ENCODE assay signal across 8 cellular contexts in the genomic region with DNA sequence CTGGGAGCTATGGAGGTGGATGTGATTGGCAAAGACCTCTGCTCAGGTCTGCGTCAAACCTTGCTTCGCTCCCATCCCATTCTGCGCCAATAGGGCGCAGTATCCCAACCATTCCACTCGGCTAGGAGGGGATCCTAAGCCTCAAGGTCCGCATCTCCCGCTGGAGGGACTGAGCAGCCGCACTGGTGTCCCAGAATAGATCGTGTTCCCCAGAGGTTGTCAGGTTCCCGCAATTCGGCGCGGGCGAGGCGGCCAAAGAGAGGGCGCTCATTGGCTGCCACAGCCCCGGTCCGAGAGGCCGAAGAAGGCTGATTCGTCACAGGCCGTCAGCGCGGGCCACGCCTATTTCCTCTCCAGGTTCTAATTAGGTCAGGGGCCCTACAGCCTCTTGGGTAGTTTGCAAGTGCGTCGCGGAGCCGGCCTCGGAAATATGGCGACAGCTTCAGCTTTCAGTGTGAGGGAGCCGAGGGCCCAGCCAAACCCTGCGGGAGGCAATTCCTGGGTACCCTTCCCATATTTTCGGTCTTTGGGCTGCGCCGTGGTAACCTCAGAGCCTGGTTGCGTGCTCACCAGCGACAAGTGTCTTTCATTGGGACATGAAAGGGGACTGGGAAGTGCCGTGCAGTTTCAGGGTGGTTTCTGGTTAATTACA.
A peak's percentile ranks its signal among the peaks of the same experiment; 100 is the strongest.
DNase-seq lines count a peak whose midpoint lies in the region; ATAC-seq lines count a peak whose summit lies in the region.

No MANE protein-coding gene starts in this region.

- DNase-seq in D341Med (ENCODE audit: low spot score) (peak; percentile 50), SIG-M5 treated with dmso at 0.1 percent for 504 hours (lab: John Stamatoyannopoulos, UW; ENCODE audit: unreplicated experiment) (peak; percentile 96), germinal center (ENCODE audit: low spot score) (peak; percentile 95), nucleus accumbens (lab: John Stamatoyannopoulos, UW) (peak; percentile 52 to 96 (median 86)), superior temporal gyrus (ENCODE audit: extremely low spot score) (peak; percentile 88)
- peak; percentile 91 for DNase-seq in activated naive CD4-positive, alpha-beta T cell treated with Interleukin-2 at 50 U/mL for 16 hours

- H3K4me3 ChIP-seq in HUES6 (ENCODE audit: low read depth, low read length), result peak overlapping the region; percentile 79

- no peaks in the 10 kb centered on the region; the same call in 1 of the 2 replicates for H3K4me1 ChIP-seq in HUES6 (ENCODE audit: control insufficient read depth, insufficient read depth, low read length)

- peak; percentile 99 for ATAC-seq in GM21390 (IDR thresholded peaks at IDR 0.05; ENCODE audit: unreplicated experiment)

- peaks cover 91% of the 10 kb centered on the region for H3K27me3 ChIP-seq in HUES6 (ENCODE audit: control insufficient read depth, insufficient read depth, low read length)

- H3K27ac ChIP-seq in HUES6 (ENCODE audit: low read depth, low read length), result peak overlapping the region; percentile 55; the same call in 1 of the 2 replicates

- no peaks in the 10 kb centered on the region for H3K36me3 ChIP-seq in HUES6 (ENCODE audit: control insufficient read depth, insufficient read depth, low read length)

- peaks cover 4% of the 10 kb centered on the region; the same call in 1 of the 2 replicates for H3K9me3 ChIP-seq in HUES6 (ENCODE audit: control insufficient read depth, insufficient read depth, low read depth, low read length)

- peak overlapping the region; percentile 89 for H3K9ac ChIP-seq in HUES6 (ENCODE audit: low read length)

Comparison
In these comparisons a context has a peak if more than half of its experiments do, and no peak if none do; other contexts are left out.
1. Peak in every context shown above with its lines: DNase-seq, ATAC-seq, H3K4me3 ChIP-seq and H3K27ac ChIP-seq.